28 cellular contexts compared by ENCODE assay signal in the genomic region with DNA sequence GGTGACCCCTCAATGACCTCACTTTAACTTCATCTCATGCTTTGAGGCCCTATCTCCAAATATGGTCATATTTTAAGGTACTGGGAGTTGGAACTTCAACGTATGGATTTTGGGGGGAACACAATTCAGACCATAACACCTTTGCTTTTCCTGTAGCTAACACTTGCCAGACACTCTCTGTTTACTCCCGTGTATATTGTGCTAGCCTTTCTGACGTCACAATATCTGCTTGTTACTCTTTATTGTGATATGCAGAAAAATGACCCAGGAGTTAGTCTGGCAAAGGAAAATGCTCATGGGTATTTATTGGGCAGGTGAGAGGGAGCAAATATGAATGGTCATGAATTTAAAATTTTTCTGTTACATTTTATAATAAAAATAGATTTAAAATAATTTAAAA. TPM values are rescaled to one million over a fixed set of nuclear protein-coding genes. Genes with fewer than 3 reads are reported as not detected.
"Had no signal": no experiment of that assay in that cellular context is flagged by ENCODE, and none has a peak within 500 bp of the region (broad histone marks: within the 10 kb centered on the region; RNA-seq: fewer than 3 reads in every experiment).

No MANE protein-coding gene starts in this region.

- DNase-seq: colonic mucosa; cortex of kidney; effector CD8-positive, alpha-beta T cell; effector memory CD8-positive, alpha-beta T cell; endodermal cell; erythroblast; esophagus squamous epithelium; foreskin fibroblast; foreskin melanocyte; gastrocnemius medialis; glutamatergic neuron; head of caudate nucleus; heart right ventricle; hippocampal formation; left cardiac atrium; left lung; left ventricle myocardium superior; lower lobe of right lung; mesenchymal stem cell; mucosa of descending colon; naive B cell had no signal

- H3K27me3 Mint-ChIP-seq: dendritic cell treated with granulocyte-macrophage colony-stimulating factor and Interleukin-4, amounts not matched to agents 40 ng/mL and 50 ng/mL, for 4 days; effector memory CD8-positive, alpha-beta T cell; naive B cell had no signal

- H3K27ac Mint-ChIP-seq: dendritic cell treated with granulocyte-macrophage colony-stimulating factor and Interleukin-4, amounts not matched to agents 40 ng/mL and 50 ng/mL, for 4 days; effector memory CD8-positive, alpha-beta T cell; endodermal cell; mesothelial cell of epicardium; naive B cell had no signal

- H3K4me1 ChIP-seq: colonic mucosa, esophagus squamous epithelium, gastrocnemius medialis, heart right ventricle, left lung, lower lobe of right lung had no signal

- ATAC-seq: effector memory CD8-positive, alpha-beta T cell; esophagus mucosa; gastrocnemius medialis; heart right ventricle; left cardiac atrium; left lung; left ventricle myocardium superior; lower lobe of right lung; mucosa of descending colon had no signal

- H3K4me3 Mint-ChIP-seq: dendritic cell treated with granulocyte-macrophage colony-stimulating factor and Interleukin-4, amounts not matched to agents 40 ng/mL and 50 ng/mL, for 4 days; effector memory CD8-positive, alpha-beta T cell; endodermal cell; mesothelial cell of epicardium; naive B cell had no signal

- H3K36me3 ChIP-seq: colonic mucosa, esophagus squamous epithelium, gastrocnemius medialis, heart right ventricle, left lung, lower lobe of right lung had no signal

- FAIRE-seq: endometrium, islet of Langerhans, keratinocyte had no signal

- H3K9me3 ChIP-seq: colonic mucosa, esophagus squamous epithelium, gastrocnemius medialis, left lung, lower lobe of right lung, mucosa of descending colon had no signal

- H3K4me1 Mint-ChIP-seq: endodermal cell, naive B cell had no signal

- H3K36me3 Mint-ChIP-seq: mesothelial cell of epicardium, naive B cell had no signal

- H3K9me3 Mint-ChIP-seq: endodermal cell had no signal

- H3K27ac ChIP-seq: colonic mucosa, epithelial cell of prostate, esophagus squamous epithelium, gastrocnemius medialis, heart right ventricle, left lung, lower lobe of right lung had no signal

- H3K4me3 ChIP-seq: colonic mucosa, esophagus squamous epithelium, gastrocnemius medialis, heart right ventricle, left lung, lower lobe of right lung, mucosa of descending colon had no signal

- H3K27me3 ChIP-seq: colonic mucosa, esophagus squamous epithelium, gastrocnemius medialis, heart right ventricle, left lung had no signal

RNA-seq across cellular contexts. Expression of a gene that starts 45.7 kb away (rescaled TPM):
- total RNA-seq: esophagus mucosa had no signal
- polyA plus RNA-seq: heart right ventricle, keratinocyte had no signal
